In genomic region chr10:29881336-29881751, GRCh38 we compare ENCODE assay signal across 26 cellular contexts.
DNase-seq lines count a peak whose midpoint lies in the region; ATAC-seq and TF ChIP-seq lines count a peak whose summit lies in the region.
"Had no signal": no experiment of that assay in that cellular context is flagged by ENCODE, and none has a peak within 500 bp of the region (broad histone marks: within the 10 kb centered on the region; RNA-seq: fewer than 3 reads in every experiment).

No MANE protein-coding gene starts in this region.

- TF ChIP-seq CTCF in left ventricle myocardium inferior (IDR thresholded peaks at IDR 0.05; ENCODE audit: borderline replicate concordance) (no peak), stomach (IDR thresholded peaks at IDR 0.05) (no peak)

- no peak overlapping the region for H3K27ac Mint-ChIP-seq in activated CD4-positive, alpha-beta T cell treated with anti-CD3 and anti-CD28 coated beads, Interleukin-2, amount 10 ng/mL, durations not matched to agents 7 days and 5 days
- H3K27ac Mint-ChIP-seq: activated CD4-positive, alpha-beta T cell treated with anti-CD3 and anti-CD28 coated beads for 36 hours; activated naive CD8-positive, alpha-beta T cell; activated T-helper 1 cell treated with anti-CD3 and anti-CD28 coated beads, Interleukin-12 subunit alpha, Interleukin-12 subunit beta, Interleukin-2, Interleukin-4 antibody, amounts not matched to agents 30 ng/mL and 10 ng/mL and 1 ng/mL, durations not matched to agents 14 hours and 24 hours and 36 hours; CD8-positive, alpha-beta T cell; memory B cell; naive B cell had no signal

- H3K27me3 ChIP-seq in left ventricle myocardium inferior (ENCODE audit: low read depth) = no peaks in the 10 kb centered on the region
- H3K27me3 ChIP-seq in rectal smooth muscle tissue (ENCODE audit: control insufficient read depth, insufficient read depth, low read length) = no peaks in the 10 kb centered on the region
- no peaks in the 10 kb centered on the region for H3K27me3 ChIP-seq in stomach
- H3K27me3 ChIP-seq: Peyer's patch had no signal

- no peaks in the 10 kb centered on the region for H3K36me3 Mint-ChIP-seq in activated CD4-positive, alpha-beta T cell treated with anti-CD3 and anti-CD28 coated beads, Interleukin-2, amount 10 ng/mL, durations not matched to agents 7 days and 5 days (ENCODE audit: low read depth)
- H3K36me3 Mint-ChIP-seq: activated naive CD8-positive, alpha-beta T cell; CD8-positive, alpha-beta T cell; memory B cell; naive B cell had no signal

- POLR2A ChIA-PET in activated CD4-positive, alpha-beta T cell treated with anti-CD3 and anti-CD28 coated beads, Interleukin-2, amount 10 ng/mL, durations not matched to agents 7 days and 5 days (lab: Charles Lee) = no interaction called here

- peaks cover 2% of the 10 kb centered on the region for H3K27me3 Mint-ChIP-seq in activated CD4-positive, alpha-beta T cell treated with anti-CD3 and anti-CD28 coated beads, Interleukin-2, amount 10 ng/mL, durations not matched to agents 7 days and 5 days

- no peaks in the 10 kb centered on the region for H3K4me1 Mint-ChIP-seq in activated CD4-positive, alpha-beta T cell treated with anti-CD3 and anti-CD28 coated beads, Interleukin-2, amount 10 ng/mL, durations not matched to agents 7 days and 5 days
- H3K4me1 Mint-ChIP-seq: activated CD4-positive, alpha-beta T cell treated with anti-CD3 and anti-CD28 coated beads for 36 hours; memory B cell had no signal

- peak overlapping the region; percentile 62 for H3K27ac ChIP-seq in left ventricle myocardium inferior (replicated peaks)
- peak overlapping the region; percentile 37 for H3K27ac ChIP-seq in rectal smooth muscle tissue (ENCODE audit: low read depth, low read length)
- peak overlapping the region in 1 of 5 donors; percentile 15 for H3K27ac ChIP-seq in stomach
- H3K27ac ChIP-seq: 22Rv1, Peyer's patch, SJSA1 had no signal

- CTCF ChIA-PET in activated CD4-positive, alpha-beta T cell treated with anti-CD3 and anti-CD28 coated beads, Interleukin-2, amount 10 ng/mL, durations not matched to agents 7 days and 5 days (lab: Charles Lee) = no interaction called here

- ATAC-seq in Right ventricle myocardium inferior (peak; percentile 88), GM21619 (IDR thresholded peaks at IDR 0.05; ENCODE audit: unreplicated experiment) (no peak), HG02642 (IDR thresholded peaks at IDR 0.05; ENCODE audit: poor library complexity, unreplicated experiment) (no peak)
- ATAC-seq: activated CD4-positive, alpha-beta T cell treated with anti-CD3 and anti-CD28 coated beads for 36 hours; CD8-positive, alpha-beta T cell had no signal

- H3K9ac ChIP-seq in rectal smooth muscle tissue (ENCODE audit: low read length) = no peak overlapping the region

- no peak overlapping the region for H3K4me3 Mint-ChIP-seq in activated CD4-positive, alpha-beta T cell treated with anti-CD3 and anti-CD28 coated beads, Interleukin-2, amount 10 ng/mL, durations not matched to agents 7 days and 5 days
- H3K4me3 Mint-ChIP-seq: activated CD4-positive, alpha-beta T cell treated with anti-CD3 and anti-CD28 coated beads for 36 hours; activated naive CD8-positive, alpha-beta T cell; activated T-helper 1 cell treated with anti-CD3 and anti-CD28 coated beads, Interleukin-12 subunit alpha, Interleukin-12 subunit beta, Interleukin-2, Interleukin-4 antibody, amounts not matched to agents 30 ng/mL and 10 ng/mL and 1 ng/mL, durations not matched to agents 14 hours and 24 hours and 36 hours; CD8-positive, alpha-beta T cell; memory B cell; naive B cell had no signal

- 45 to 70% (median 53%) methylated on average over 9 of the region's 9 CpGs for WGBS in stomach, 5 donors

- TF ChIP-seq POLR2A in stomach (IDR thresholded peaks at IDR 0.05) = no peak

- H3K36me3 ChIP-seq in left ventricle myocardium inferior (no peaks in the 10 kb centered on the region), rectal smooth muscle tissue (ENCODE audit: control insufficient read depth, insufficient read depth, low read length) (no peaks in the 10 kb centered on the region), stomach (no peaks in the 10 kb centered on the region)
- H3K36me3 ChIP-seq: Peyer's patch, SJSA1 had no signal

- no peaks in the 10 kb centered on the region for H3K9me3 Mint-ChIP-seq in activated CD4-positive, alpha-beta T cell treated with anti-CD3 and anti-CD28 coated beads, Interleukin-2, amount 10 ng/mL, durations not matched to agents 7 days and 5 days
- H3K9me3 Mint-ChIP-seq: activated T-helper 1 cell treated with anti-CD3 and anti-CD28 coated beads, Interleukin-12 subunit alpha, Interleukin-12 subunit beta, Interleukin-2, Interleukin-4 antibody, amounts not matched to agents 30 ng/mL and 10 ng/mL and 1 ng/mL, durations not matched to agents 14 hours and 24 hours and 36 hours had no signal

- DNase-seq in Right ventricle myocardium inferior (ENCODE audit: missing footprints) = peak; percentile 68
- DNase-seq in cardiac septum (ENCODE audit: low spot score) = no peak
- peak; percentile 33 for DNase-seq in left ventricle myocardium inferior
- DNase-seq in activated CD4-positive, alpha-beta T cell treated with anti-CD3 and anti-CD28 coated beads, Interleukin-2, amount 10 ng/mL, durations not matched to agents 7 days and 5 days = no peak
- DNase-seq in stomach = no peak
- DNase-seq: activated CD4-positive, alpha-beta T cell treated with anti-CD3 and anti-CD28 coated beads for 36 hours; AML-193; CD8-positive, alpha-beta T cell; DMS153; effector CD8-positive, alpha-beta T cell; GF-D8; HCEC 1CT; hippocampal formation; naive B cell; NCI-H1417 treated with DMSO at 0.1 percent for 48 hours; NCI-H446 treated with DMSO at 0.1 percent for 48 hours; Peyer's patch; T-helper 1 cell had no signal

- H3K4me3 ChIP-seq in left ventricle myocardium inferior = no peak overlapping the region
- no peak overlapping the region for H3K4me3 ChIP-seq in rectal smooth muscle tissue (ENCODE audit: low read length)
- H3K4me3 ChIP-seq in stomach = no peak overlapping the region
- H3K4me3 ChIP-seq: Peyer's patch, SJSA1 had no signal

- H3K9me3 ChIP-seq in left ventricle myocardium inferior (replicated peaks) = no peaks in the 10 kb centered on the region
- H3K9me3 ChIP-seq in stomach = no peaks in the 10 kb centered on the region
- H3K9me3 ChIP-seq: Peyer's patch, SJSA1 had no signal

- intact Hi-C loops in Right ventricle myocardium inferior (cut with DNase I) = no loop called here
- intact Hi-C loops in cardiac septum (cut with DNase I) = no loop called here
- intact Hi-C loops in left ventricle myocardium inferior (cut with micrococcal nuclease) = no loop called here
- intact Hi-C loops in stomach (cut with DNase I; ENCODE audit: low total_unique reads) = no loop called here

- H3K4me1 ChIP-seq in left ventricle myocardium inferior (peaks cover 15% of the 10 kb centered on the region), rectal smooth muscle tissue (ENCODE audit: control insufficient read depth, insufficient read depth, low read length) (peaks cover 12% of the 10 kb centered on the region), stomach (peaks cover 0 to 6% (median 2%) of the 10 kb centered on the region in 4 donors)
- H3K4me1 ChIP-seq: Peyer's patch, SJSA1 had no signal

- no peak for TF ChIP-seq EP300 in stomach (IDR thresholded peaks at IDR 0.05)

Comparison
In these comparisons a context has a peak if more than half of its experiments do, and no peak if none do; other contexts are left out.
1. DNase-seq: peak in Right ventricle myocardium inferior (single experiment) and left ventricle myocardium inferior (single experiment); none in cardiac septum (single experiment), activated CD4-positive, alpha-beta T cell treated with anti-CD3 and anti-CD28 coated beads, Interleukin-2, amount 10 ng/mL, durations not matched to agents 7 days and 5 days (single experiment) and stomach (single experiment).